9 cellular contexts compared by ENCODE assay signal in genomic region chr12:96211989-96212388, GRCh38. TPM values are rescaled to one million over a fixed set of nuclear protein-coding genes. Genes with fewer than 3 reads are reported as not detected.
DNase-seq lines count a peak whose midpoint lies in the region; ATAC-seq, FAIRE-seq and TF ChIP-seq lines count a peak whose summit lies in the region.
"Had no signal": no experiment of that assay in that cellular context is flagged by ENCODE, and none has a peak within 500 bp of the region (broad histone marks: within the 10 kb centered on the region; RNA-seq: fewer than 3 reads in every experiment).

No MANE protein-coding gene starts in this region.

- H3K27ac ChIP-seq in DOHH2 (ENCODE audit: low read depth, low read length): peak overlapping the region; percentile 90
- H3K27ac ChIP-seq in GM12878 (ENCODE audit: control insufficient read depth, insufficient read depth): no peak overlapping the region
- peak overlapping the region; percentile 58 for H3K27ac ChIP-seq in osteoblast (ENCODE audit: low read depth, low read length)
- H3K27ac ChIP-seq: RWPE1 had no signal

- no peak for TF ChIP-seq RAD21 in GM12878 (IDR thresholded peaks at IDR 0.05; ENCODE audit: insufficient read depth, low read depth, low read length)

- peak overlapping the region; percentile 57 for H3K9ac ChIP-seq in Loucy (ENCODE audit: low read depth, low read length, poor library complexity, severe bottlenecking)
- H3K9ac ChIP-seq in GM12878 (ENCODE audit: control insufficient read depth, insufficient read depth, low read length): no peak overlapping the region

- ATAC-seq in GM12878: no peak

- no peaks in the 10 kb centered on the region for H3K9me2 ChIP-seq in DOHH2 (replicated peaks; ENCODE audit: control insufficient read depth, low read length)
- H3K9me2 ChIP-seq in Loucy (replicated peaks; ENCODE audit: low read depth, low read length): no peaks in the 10 kb centered on the region

- CTCF ChIA-PET in GM12878 (lab: Yijun Ruan, JAX): interaction anchor here (1.0 to 8.8 kb wide), 13 partner anchors 8 to 304 kb away, joined by 3 to 167 read pairs (median 7); no protein-coding TSS in a partner anchor

- TF ChIP-seq CTCF in DOHH2 (IDR thresholded peaks at IDR 0.05; ENCODE audit: low read depth, low read length, poor library complexity, severe bottlenecking): no peak
- TF ChIP-seq CTCF in Loucy (conservative IDR thresholded peaks at IDR 0.05; ENCODE audit: low read length): no peak
- no peak for TF ChIP-seq CTCF in GM12878 (IDR thresholded peaks at IDR 0.05 in 2 of 3, conservative IDR thresholded peaks at IDR 0.05 in 1 of 3; ENCODE audit: control insufficient read depth in 2 of 3, extremely low read depth in 1 of 3, insufficient read depth in 1 of 3, low read depth in 3 of 3, low read length in 3 of 3)
- TF ChIP-seq CTCF in osteoblast (IDR thresholded peaks at IDR 0.05; ENCODE audit: extremely low read depth, low read depth, low read length): no peak

- intact Hi-C loops in GM12878 (cut with micrococcal nuclease; ENCODE audit: unreplicated experiment): loop anchor here (2.0 kb wide), 1 partner anchor 13 kb away; no protein-coding TSS in a partner anchor

- BruUV-seq in GM12878 (replicated peaks; lab: Mats Ljungman, UMichigan): no TSS peak

- H2AFZ ChIP-seq in Loucy (ENCODE audit: low read length): no peak overlapping the region
- peak overlapping the region; percentile 9; the same call in 1 of the 2 replicates for H2AFZ ChIP-seq in GM12878 (ENCODE audit: control insufficient read depth, low read depth, low read length)
- H2AFZ ChIP-seq in osteoblast (ENCODE audit: low read length): peak overlapping the region; percentile 21

- DNase-seq in GM12878 (ENCODE audit: low read depth, low spot score): no peak
- no peak for DNase-seq in osteoblast (ENCODE audit: insufficient read length, low spot score, missing footprints)
- DNase-seq in SKM-1 (lab: John Stamatoyannopoulos, UW; ENCODE audit: unreplicated experiment): no peak
- DNase-seq in OCI-M1 (lab: John Stamatoyannopoulos, UW): no peak
- DNase-seq in ureter (ENCODE audit: low spot score): no peak
- no peak for DNase-seq in ecto neural progenitor cell (ENCODE audit: low spot score)

- peak overlapping the region; percentile 94 for H3K4me2 ChIP-seq in DOHH2 (ENCODE audit: low read length)
- peak overlapping the region; percentile 68 for H3K4me2 ChIP-seq in Loucy (ENCODE audit: low read depth, low read length, poor library complexity, severe bottlenecking)
- peak overlapping the region; percentile 53 for H3K4me2 ChIP-seq in GM12878 (ENCODE audit: control insufficient read depth, insufficient read depth)
- peak overlapping the region; percentile 29 for H3K4me2 ChIP-seq in osteoblast (ENCODE audit: insufficient read depth, low read length)

- H3K4me1 ChIP-seq in DOHH2 (ENCODE audit: control insufficient read depth, low read length): peaks cover 93% of the 10 kb centered on the region
- H3K4me1 ChIP-seq in Loucy (ENCODE audit: insufficient read depth, low read length, poor library complexity, severe bottlenecking): peaks cover 64% of the 10 kb centered on the region
- peaks cover 45% of the 10 kb centered on the region for H3K4me1 ChIP-seq in GM12878 (ENCODE audit: control insufficient read depth, insufficient read depth, low read length)
- H3K4me1 ChIP-seq in osteoblast (ENCODE audit: insufficient read depth, low read length): peaks cover 38% of the 10 kb centered on the region

- 0% methylated on average over 3 of the region's 3 CpGs for WGBS in GM12878 (ENCODE audit: insufficient coverage, insufficient replicate concordance, low lambda C conversion rate, missing lambda C conversion rate)

- no peaks in the 10 kb centered on the region for H3K9me3 ChIP-seq in DOHH2 (ENCODE audit: control insufficient read depth, insufficient read depth, low read length)
- no peaks in the 10 kb centered on the region for H3K9me3 ChIP-seq in Loucy (ENCODE audit: insufficient read depth, low read depth, low read length)
- no peaks in the 10 kb centered on the region for H3K9me3 ChIP-seq in GM12878 (replicated peaks; ENCODE audit: control insufficient read depth, insufficient read depth, low read length)
- no peaks in the 10 kb centered on the region for H3K9me3 ChIP-seq in osteoblast (ENCODE audit: low read depth, low read length)

- RAD21 ChIA-PET in GM12878 (lab: Charles Lee; ENCODE audit: unreplicated experiment): interaction anchor here (0.7 to 5.0 kb wide), 7 partner anchors 8 to 302 kb away, joined by 3 to 25 read pairs (median 4); no protein-coding TSS in a partner anchor

- POLR2A ChIA-PET in GM12878 (lab: Charles Lee): no interaction called here

- no peak for TF ChIP-seq EP300 in GM12878 (IDR thresholded peaks at IDR 0.05; ENCODE audit: borderline replicate concordance in 1 of 2, control insufficient read depth in 1 of 2, low read depth in 2 of 2, low read length in 2 of 2)

- H3K4me3 ChIP-seq in DOHH2 (ENCODE audit: low read length) (peak overlapping the region; percentile 70), Loucy (ENCODE audit: low read length, poor library complexity, severe bottlenecking) (peak overlapping the region; percentile 38), GM12878 (0 out of 2 replicates have a peak overlapping the region, but pooled peaks have one; percentile 9), osteoblast (ENCODE audit: insufficient read depth, low read length) (no peak overlapping the region)

- no peak for TF ChIP-seq POLR2A in GM12878 (IDR thresholded peaks at IDR 0.05; ENCODE audit: low read depth, low read length)

- in situ Hi-C loops in GM12878 (cut with MboI): loop anchor here (5.0 to 10.0 kb wide), 3 partner anchors 150 to 305 kb away; no protein-coding TSS in a partner anchor

- H3K36me3 ChIP-seq in DOHH2 (ENCODE audit: control insufficient read depth, low read length): peaks cover 11% of the 10 kb centered on the region
- peaks cover 11% of the 10 kb centered on the region; the same call in 1 of the 2 replicates for H3K36me3 ChIP-seq in Loucy (ENCODE audit: insufficient read depth, low read length)
- no peaks in the 10 kb centered on the region for H3K36me3 ChIP-seq in GM12878 (ENCODE audit: control insufficient read depth in 2 of 2, insufficient read depth in 2 of 2, low read length in 1 of 2)
- peaks cover 9% of the 10 kb centered on the region for H3K36me3 ChIP-seq in osteoblast (ENCODE audit: insufficient read depth, low read length)

- H3K27me3 ChIP-seq in DOHH2 (ENCODE audit: control insufficient read depth, low read length) (no peaks in the 10 kb centered on the region), Loucy (ENCODE audit: insufficient read depth, low read length, poor library complexity, severe bottlenecking) (no peaks in the 10 kb centered on the region), GM12878 (replicated peaks in 1 of 2; ENCODE audit: control insufficient read depth in 2 of 2, insufficient read depth in 2 of 2, low read length in 1 of 2) (no peaks in the 10 kb centered on the region), osteoblast (ENCODE audit: insufficient read depth, low read length) (no peaks in the 10 kb centered on the region)

- H3F3A ChIP-seq in DOHH2 (ENCODE audit: control insufficient read depth, insufficient read depth) (peaks cover 60% of the 10 kb centered on the region), Loucy (ENCODE audit: low read depth) (peaks cover 18% of the 10 kb centered on the region; the same call in 1 of the 2 replicates)

- H3K79me2 ChIP-seq in DOHH2 (ENCODE audit: control insufficient read depth, low read length): peaks cover 46% of the 10 kb centered on the region
- H3K79me2 ChIP-seq in Loucy (ENCODE audit: insufficient read depth, low read length): peaks cover 90% of the 10 kb centered on the region
- no peaks in the 10 kb centered on the region; the same call in 1 of the 2 replicates for H3K79me2 ChIP-seq in GM12878 (ENCODE audit: control insufficient read depth, insufficient read depth, low read length)
- H3K79me2 ChIP-seq in osteoblast (ENCODE audit: insufficient read depth, low read length): peaks cover 96% of the 10 kb centered on the region

- H4K20me1 ChIP-seq in DOHH2 (ENCODE audit: control insufficient read depth, insufficient read depth, low read depth, low read length) (peaks cover 6% of the 10 kb centered on the region; the same call in 1 of the 2 replicates), Loucy (ENCODE audit: insufficient read depth, low read length, poor library complexity, severe bottlenecking) (peaks cover 69% of the 10 kb centered on the region), GM12878 (ENCODE audit: control insufficient read depth, insufficient read depth) (no peaks in the 10 kb centered on the region; the same call in 1 of the 2 replicates), osteoblast (ENCODE audit: insufficient read depth, low read length) (peaks cover 13% of the 10 kb centered on the region)

- SMC1A ChIA-PET in GM12878 (lab: Charles Lee; ENCODE audit: uncharacterized antibody, unreplicated experiment): interaction anchor here (0.7 to 9.0 kb wide), 16 partner anchors 10 to 305 kb away, joined by 3 to 90 read pairs (median 4); partner anchors contain the start of gene CDK17

- no peak for FAIRE-seq in GM12878 (lab: Jason Lieb, UNC)

TF ChIP-seq in GM12878, 131 proteins besides CTCF, POLR2A, EP300 and RAD21:
- no peak for TF ChIP-seq GATAD2B (conservative IDR thresholded peaks at IDR 0.05; ENCODE audit: low read depth)
- TF ChIP-seq IKZF2 (IDR thresholded peaks at IDR 0.05): 0 out of 4 replicates have a peak, but pooled peaks of 1 of the 2 experiments have one; percentile 17

RNA-seq across cellular contexts. Expression of gene ELK3, which starts 17.8 kb away (rescaled TPM):
- total RNA-seq in GM12878 (2013; cell fraction: nucleolus; rRNA removed): 3.1 and 3.6 TPM in 2 replicates
- total RNA-seq in GM12878 (2014; rRNA removed): 0.56 and 0.98 TPM in 2 replicates
- 0.69 and 0.89 TPM in 2 replicates for total RNA-seq in GM12878 (2014; rRNA removed; fragmentation: Illumina TruSeq; extraction: Trizol)
- 0.96 and 1.2 TPM in 2 replicates for total RNA-seq in GM12878 (2021)
- polyA plus RNA-seq in GM12878 (2011; ENCODE audit: low read depth): 0.62 TPM
- 4.8 and 5.3 TPM in 2 replicates for polyA plus RNA-seq in GM12878 (2011; rRNA removed)
- polyA plus RNA-seq in GM12878 (2011; cell fraction: cytosol; rRNA removed): 4.2 and 5.4 TPM in 2 replicates
- polyA plus RNA-seq in GM12878 (2011; cell fraction: nucleus; rRNA removed): 3.6 and 4.2 TPM in 2 replicates
- 1.4 and 1.5 TPM in 2 replicates for polyA plus RNA-seq in GM12878 (2012)
- polyA plus RNA-seq in GM12878 (2014; fragmentation: Illumina TruSeq; extraction: Trizol): 0.92 and 0.98 TPM in 2 replicates
- under 1 TPM; 0.37 to 0.68 TPM for polyA plus RNA-seq in GM12878 (2014; fragmentation: Nextera tagmentation; extraction: Ambion mirVana)
- 0.47 and 1.2 TPM in 2 replicates for polyA plus RNA-seq in GM12878 (2014; rRNA removed)
- under 1 TPM; 0.68 to 0.87 TPM for polyA plus RNA-seq in GM12878 (2016; fragmentation: Nextera tagmentation; extraction: Ambion mirVana)
- 5.6 and 8.0 TPM in 2 replicates for polyA minus RNA-seq in GM12878 (2011; rRNA and poly(A)+ RNA removed)
- 2.0 and 5.4 TPM in 2 replicates for polyA minus RNA-seq in GM12878 (2011; cell fraction: cytosol; rRNA and poly(A)+ RNA removed)
- polyA minus RNA-seq in GM12878 (2011; cell fraction: nucleus; rRNA and poly(A)+ RNA removed): 1.9 and 5.4 TPM in 2 replicates
- 27.5 and 30.1 TPM in 2 replicates for total RNA-seq in osteoblast
- 41.7 TPM for total RNA-seq in ureter

Comparison
In these comparisons a context has a peak if more than half of its experiments do, and no peak if none do; other contexts are left out.
1. H3K4me2 ChIP-seq: peak in every context shown above with its lines; median percentile 94 in DOHH2; 68 in Loucy; 53 in GM12878; 29 in osteoblast.